Comparison of ENCODE assay signal across 19 cellular contexts in the genomic region with DNA sequence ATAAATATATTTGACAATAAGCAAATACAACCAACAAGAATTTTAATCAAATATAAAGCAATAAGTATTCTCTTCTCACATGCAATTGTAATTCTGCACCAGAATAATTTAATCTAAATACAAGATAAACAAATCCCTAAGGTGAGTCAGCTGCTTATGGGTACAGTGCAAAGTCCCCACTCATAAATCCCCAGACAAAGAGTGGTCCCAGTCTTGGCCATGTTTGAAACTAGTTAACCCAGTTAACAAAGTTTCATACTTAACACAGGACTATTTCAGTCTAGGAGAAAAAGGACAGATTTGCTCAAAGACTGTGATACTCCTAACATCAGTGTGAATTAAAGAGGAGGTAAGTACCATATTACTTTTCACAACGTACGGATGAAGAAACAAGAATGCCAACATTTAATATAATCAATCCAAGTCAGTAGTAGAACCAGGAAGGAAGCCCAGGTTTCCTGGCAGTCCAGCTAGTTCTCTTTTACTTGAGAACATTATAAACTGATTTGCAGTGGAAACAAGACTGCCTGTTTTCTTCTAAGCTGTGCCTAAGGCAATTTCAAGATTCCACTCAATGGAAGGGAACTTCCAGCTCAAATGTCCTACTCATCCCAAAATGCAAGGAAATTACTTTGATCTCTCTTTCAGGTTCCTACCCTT. TPM values are rescaled to one million over a fixed set of nuclear protein-coding genes. Genes with fewer than 3 reads are reported as not detected.
A peak's percentile ranks its signal among the peaks of the same experiment; 100 is the strongest.
DNase-seq lines count a peak whose midpoint lies in the region; ATAC-seq lines count a peak whose summit lies in the region.
"Had no signal": no experiment of that assay in that cellular context is flagged by ENCODE, and none has a peak within 500 bp of the region (broad histone marks: within the 10 kb centered on the region; RNA-seq: fewer than 3 reads in every experiment).

No MANE protein-coding gene starts in this region.

- peaks cover 49% of the 10 kb centered on the region for H3K4me1 Mint-ChIP-seq in activated naive CD4-positive, alpha-beta T cell treated with anti-CD3 and anti-CD28 coated beads for 36 hours (ENCODE audit: low read depth)
- peaks cover 50% of the 10 kb centered on the region for H3K4me1 Mint-ChIP-seq in activated CD4-positive, alpha-beta memory T cell treated with anti-CD3 and anti-CD28 coated beads for 36 hours (ENCODE audit: low read depth)
- peaks cover 42 to 57% of the 10 kb centered on the region in 2 donors for H3K4me1 Mint-ChIP-seq in effector memory CD8-positive, alpha-beta T cell (ENCODE audit: low read depth in 2 of 2)
- H3K4me1 Mint-ChIP-seq in stimulated activated naive CD8-positive, alpha-beta T cell treated with anti-CD3 and anti-CD28 coated beads, Interleukin-15, amount 100 ng/mL, for 72 hours: peaks cover 57% of the 10 kb centered on the region

- H3K27me3 ChIP-seq in H7 (ENCODE audit: control insufficient read depth, insufficient read depth, low read length): no peaks in the 10 kb centered on the region
- H3K27me3 ChIP-seq: esophagus squamous epithelium had no signal

- POLR2A ChIA-PET in activated CD4-positive, alpha-beta memory T cell treated with anti-CD3 and anti-CD28 coated beads for 36 hours (lab: Charles Lee): interaction anchor here (0.8 kb wide), 1 partner anchor 11 kb away, joined by 3 read pairs; no protein-coding TSS in a partner anchor

- peak overlapping the region; percentile 56 for H3K4me3 Mint-ChIP-seq in activated naive CD4-positive, alpha-beta T cell treated with anti-CD3 and anti-CD28 coated beads for 36 hours
- peak overlapping the region; percentile 43 for H3K4me3 Mint-ChIP-seq in activated CD4-positive, alpha-beta memory T cell treated with anti-CD3 and anti-CD28 coated beads for 36 hours
- H3K4me3 Mint-ChIP-seq in effector memory CD8-positive, alpha-beta T cell: peak overlapping the region; percentile 78 to 97
- H3K4me3 Mint-ChIP-seq in stimulated activated naive CD8-positive, alpha-beta T cell treated with anti-CD3 and anti-CD28 coated beads, Interleukin-15, amount 100 ng/mL, for 72 hours: peak overlapping the region; percentile 58 to 59

- CTCF ChIA-PET in activated naive CD4-positive, alpha-beta T cell treated with anti-CD3 and anti-CD28 coated beads for 36 hours (lab: Charles Lee): interaction anchor here (0.7 to 1.6 kb wide), 3 partner anchors 11 to 25 kb away, joined by 3 to 6 read pairs (median 3); partner anchors contain the start of gene SAMD3
- CTCF ChIA-PET in activated CD4-positive, alpha-beta memory T cell treated with anti-CD3 and anti-CD28 coated beads for 36 hours (lab: Charles Lee): interaction anchor here (1.9 kb wide), 1 partner anchor 11 kb away, joined by 8 read pairs; the partner anchor contains the start of gene SAMD3

- no peaks in the 10 kb centered on the region for H3K36me3 ChIP-seq in H7 (replicated peaks; ENCODE audit: control insufficient read depth, insufficient read depth, low read length)
- H3K36me3 ChIP-seq: esophagus squamous epithelium, thoracic aorta had no signal

- no peak for DNase-seq in activated naive CD4-positive, alpha-beta T cell treated with anti-CD3 and anti-CD28 coated beads for 36 hours
- DNase-seq in activated naive CD4-positive, alpha-beta T cell (lab: John Stamatoyannopoulos, UW): no peak
- DNase-seq in activated CD4-positive, alpha-beta memory T cell treated with anti-CD3 and anti-CD28 coated beads for 36 hours: no peak
- DNase-seq in effector memory CD8-positive, alpha-beta T cell: no peak
- DNase-seq in stimulated activated naive CD8-positive, alpha-beta T cell treated with anti-CD3 and anti-CD28 coated beads, Interleukin-15, amount 100 ng/mL, for 72 hours: no peak
- DNase-seq in inferior parietal cortex (ENCODE audit: extremely low spot score) (no peak), H7 (no peak)
- DNase-seq: activated effector memory CD4-positive, alpha-beta T cell treated with anti-CD3 and anti-CD28 coated beads, Interleukin-2, amount 50 U/mL, for 16 hours; cerebellar nuclear complex; DMS79; effector CD4-positive, alpha-beta T cell; esophagus squamous epithelium; left cardiac atrium; NCI-H1092 treated with DMSO at 0.1 percent for 48 hours; NCI-H2029 treated with DMSO at 0.1 percent for 48 hours; OCI-M1; Right ventricle myocardium superior; SW 1271 had no signal

- H3K9me3 Mint-ChIP-seq in activated naive CD4-positive, alpha-beta T cell treated with anti-CD3 and anti-CD28 coated beads for 36 hours: no peaks in the 10 kb centered on the region
- H3K9me3 Mint-ChIP-seq in activated CD4-positive, alpha-beta memory T cell treated with anti-CD3 and anti-CD28 coated beads for 36 hours: no peaks in the 10 kb centered on the region
- no peaks in the 10 kb centered on the region for H3K9me3 Mint-ChIP-seq in effector memory CD8-positive, alpha-beta T cell
- H3K9me3 Mint-ChIP-seq in stimulated activated naive CD8-positive, alpha-beta T cell treated with anti-CD3 and anti-CD28 coated beads, Interleukin-15, amount 100 ng/mL, for 72 hours: no peaks in the 10 kb centered on the region

- H3K36me3 Mint-ChIP-seq in activated naive CD4-positive, alpha-beta T cell treated with anti-CD3 and anti-CD28 coated beads for 36 hours (ENCODE audit: low read depth): peaks cover 6% of the 10 kb centered on the region
- H3K36me3 Mint-ChIP-seq in activated CD4-positive, alpha-beta memory T cell treated with anti-CD3 and anti-CD28 coated beads for 36 hours: peaks cover 3% of the 10 kb centered on the region
- peaks cover 79% of the 10 kb centered on the region for H3K36me3 Mint-ChIP-seq in effector memory CD8-positive, alpha-beta T cell (ENCODE audit: insufficient read depth)

- peak overlapping the region; percentile 44 for H3K27ac Mint-ChIP-seq in activated naive CD4-positive, alpha-beta T cell treated with anti-CD3 and anti-CD28 coated beads for 36 hours
- H3K27ac Mint-ChIP-seq in activated CD4-positive, alpha-beta memory T cell treated with anti-CD3 and anti-CD28 coated beads for 36 hours: no peak overlapping the region
- H3K27ac Mint-ChIP-seq in effector memory CD8-positive, alpha-beta T cell: peak overlapping the region; percentile 85 to 89
- H3K27ac Mint-ChIP-seq in stimulated activated naive CD8-positive, alpha-beta T cell treated with anti-CD3 and anti-CD28 coated beads, Interleukin-15, amount 100 ng/mL, for 72 hours: peak overlapping the region in 1 of 2 donors; percentile 72

- intact Hi-C loops in activated naive CD4-positive, alpha-beta T cell treated with anti-CD3 and anti-CD28 coated beads for 36 hours (cut with micrococcal nuclease): loop anchor here (1.0 to 10.0 kb wide), 2 partner anchors 25 to 302 kb away; no protein-coding TSS in a partner anchor
- intact Hi-C loops in activated CD4-positive, alpha-beta memory T cell treated with anti-CD3 and anti-CD28 coated beads for 36 hours (cut with micrococcal nuclease): loop anchor here (10.0 kb wide), 1 partner anchor 718 kb away; no protein-coding TSS in a partner anchor

- no peak overlapping the region for H3K4me3 ChIP-seq in H7 (ENCODE audit: insufficient read depth, low read depth, low read length)
- H3K4me3 ChIP-seq: esophagus squamous epithelium, thoracic aorta had no signal

- H3K27me3 Mint-ChIP-seq in activated naive CD4-positive, alpha-beta T cell treated with anti-CD3 and anti-CD28 coated beads for 36 hours (ENCODE audit: low read depth): no peaks in the 10 kb centered on the region
- no peaks in the 10 kb centered on the region for H3K27me3 Mint-ChIP-seq in activated CD4-positive, alpha-beta memory T cell treated with anti-CD3 and anti-CD28 coated beads for 36 hours
- H3K27me3 Mint-ChIP-seq in effector memory CD8-positive, alpha-beta T cell: no peaks in the 10 kb centered on the region
- H3K27me3 Mint-ChIP-seq in stimulated activated naive CD8-positive, alpha-beta T cell treated with anti-CD3 and anti-CD28 coated beads, Interleukin-15, amount 100 ng/mL, for 72 hours: no peaks in the 10 kb centered on the region

- ATAC-seq in effector memory CD8-positive, alpha-beta T cell (replicated peaks): no peak
- ATAC-seq in stimulated activated naive CD8-positive, alpha-beta T cell treated with anti-CD3 and anti-CD28 coated beads, Interleukin-15, amount 100 ng/mL, for 72 hours: no peak
- ATAC-seq: left cardiac atrium had no signal

RNA-seq across cellular contexts. Expression of gene SAMD3, which starts 10.4 kb away (rescaled TPM):
- total RNA-seq in activated naive CD4-positive, alpha-beta T cell treated with anti-CD3 and anti-CD28 coated beads for 36 hours: 1 to 10 TPM; 1.0 to 2.3 TPM
- total RNA-seq in activated CD4-positive, alpha-beta memory T cell treated with anti-CD3 and anti-CD28 coated beads for 36 hours: 1 to 10 TPM; 3.7 to 3.8 TPM
- total RNA-seq in H7 (2014; rRNA removed; shearing (Covaris generic)): 2.8 and 11.5 TPM in 2 replicates
